In the genomic region with DNA sequence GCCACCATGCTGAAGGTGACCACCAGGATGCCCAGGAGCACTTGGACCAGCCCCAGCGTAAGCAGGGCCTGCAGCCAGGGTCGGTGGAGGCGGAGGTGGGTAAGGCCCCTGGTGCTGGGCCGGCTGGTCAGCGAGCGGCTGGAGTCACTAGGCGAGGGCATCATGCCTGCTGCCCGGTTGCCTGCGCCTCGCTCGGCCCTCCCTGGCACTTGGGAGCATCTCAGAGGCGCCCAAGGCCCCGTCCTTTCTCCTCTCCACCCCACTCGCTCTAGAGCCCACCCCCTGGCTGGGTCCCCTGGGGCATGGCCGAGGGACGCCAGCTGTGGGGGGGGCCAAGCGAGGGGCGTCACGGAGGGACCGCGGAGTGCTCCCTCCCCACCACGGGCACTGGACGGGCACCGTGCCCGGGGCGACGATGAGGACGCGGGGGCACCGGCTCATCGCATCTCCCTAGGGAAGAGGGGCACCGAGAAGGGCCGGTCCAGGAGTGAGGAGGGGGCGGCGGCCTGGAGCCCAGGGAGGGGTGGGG, we compare ENCODE assay signal across 8 cellular contexts. TPM values are rescaled to one million over a fixed set of nuclear protein-coding genes. Genes with fewer than 3 reads are reported as not detected.
DNase-seq lines count a peak whose midpoint lies in the region; ATAC-seq and TF ChIP-seq lines count a peak whose summit lies in the region.

No MANE protein-coding gene starts in this region.

- H3K27me3 Mint-ChIP-seq in MCF 10A (ENCODE audit: insufficient read depth, unreplicated experiment): no peaks in the 10 kb centered on the region

- no peak for TF ChIP-seq RAD21 in liver (IDR thresholded peaks at IDR 0.05)

- H3K4me2 ChIP-seq in BLaER1: peak overlapping the region; percentile 99

- no TSS peak for BruUV-seq in MCF 10A (replicated peaks; lab: Mats Ljungman, UMichigan)

- H3K36me3 Mint-ChIP-seq in MCF 10A (ENCODE audit: insufficient read depth, unreplicated experiment): peaks cover 34% of the 10 kb centered on the region

- no peak for TF ChIP-seq POLR2A in thyroid gland (IDR thresholded peaks at IDR 0.05)

- no peaks in the 10 kb centered on the region for H3K9me3 Mint-ChIP-seq in MCF 10A (ENCODE audit: unreplicated experiment)

- peak overlapping the region; percentile 35 for H3K27ac Mint-ChIP-seq in MCF 10A (ENCODE audit: low read depth, unreplicated experiment)

- H3K9ac ChIP-seq in BLaER1 (peak overlapping the region; percentile 82), HUES48 (ENCODE audit: low read depth, low read length) (no peak overlapping the region), liver (ENCODE audit: low read depth in 1 of 2, low read length in 2 of 2) (no peak overlapping the region)

- H3K27me3 ChIP-seq in BLaER1: no peaks in the 10 kb centered on the region
- H3K27me3 ChIP-seq in HUES48 (ENCODE audit: control insufficient read depth, insufficient read depth, low read length): no peaks in the 10 kb centered on the region
- H3K27me3 ChIP-seq in liver (ENCODE audit: control insufficient read depth in 4 of 4, insufficient read depth in 4 of 4, low read length in 3 of 4): no peaks in the 10 kb centered on the region
- H3K27me3 ChIP-seq in thyroid gland: no peaks in the 10 kb centered on the region

- DNase-seq in MCF 10A (ENCODE audit: unreplicated experiment) (peak; percentile 29), thyroid gland (peak; percentile 23 to 29), NCI-H2081 treated with DMSO at 0.1 percent for 48 hours (lab: John Stamatoyannopoulos, UW) (no peak)

- 13% methylated on average over 35 of the region's 35 CpGs for WGBS in liver
- WGBS in thyroid gland, 2 donors: 0 to 6% methylated on average over 7 to 10 of the region's 35 CpGs

- ATAC-seq in HG03280 (IDR thresholded peaks at IDR 0.05; ENCODE audit: unreplicated experiment) (no peak), HG02885 (IDR thresholded peaks at IDR 0.05; ENCODE audit: poor library complexity, unreplicated experiment) (no peak)

- peaks cover 7% of the 10 kb centered on the region; the same call in 1 of the 2 replicates for H4K20me1 ChIP-seq in BLaER1

- H3K4me1 Mint-ChIP-seq in MCF 10A (ENCODE audit: insufficient read depth, unreplicated experiment): peaks cover 28% of the 10 kb centered on the region

- POLR2A ChIA-PET in MCF 10A (lab: Yijun Ruan, JAX): interaction anchor here (0.6 to 3.9 kb wide), 11 partner anchors 10 to 397 kb away, joined by 3 to 20 read pairs (median 3); a partner anchor contains a TSS

- TF ChIP-seq CTCF in MCF 10A (IDR thresholded peaks at IDR 0.05; ENCODE audit: unreplicated experiment): no peak
- TF ChIP-seq CTCF in liver (IDR thresholded peaks at IDR 0.05; ENCODE audit: low read depth, low read length, missing input control): no peak
- no peak for TF ChIP-seq CTCF in thyroid gland (IDR thresholded peaks at IDR 0.05)

- H3K4me3 ChIP-seq in BLaER1: peak overlapping the region; percentile 77
- peak overlapping the region; percentile 79 for H3K4me3 ChIP-seq in HUES48 (ENCODE audit: low read depth, low read length)
- peak overlapping the region; percentile 64 to 84 (median 65) for H3K4me3 ChIP-seq in liver (ENCODE audit: low read depth in 1 of 3, low read length in 3 of 3)
- peak overlapping the region; percentile 63 to 93 (median 78) for H3K4me3 ChIP-seq in thyroid gland (replicated peaks in 1 of 3)

- no peaks in the 10 kb centered on the region for H3K9me3 ChIP-seq in BLaER1
- no peaks in the 10 kb centered on the region for H3K9me3 ChIP-seq in HUES48 (ENCODE audit: control insufficient read depth, insufficient read depth, low read length)
- H3K9me3 ChIP-seq in liver (ENCODE audit: control insufficient read depth in 4 of 4, low read length in 3 of 4): no peaks in the 10 kb centered on the region
- H3K9me3 ChIP-seq in thyroid gland: no peaks in the 10 kb centered on the region

- CTCF ChIA-PET in MCF 10A (lab: Yijun Ruan, JAX): interaction anchor here (0.6 to 10.0 kb wide), 4 partner anchors 13 to 532 kb away, joined by 3 to 238 read pairs (median 4); a partner anchor contains a TSS

- H3K27ac ChIP-seq in BLaER1: peak overlapping the region; percentile 83
- H3K27ac ChIP-seq in HUES48 (ENCODE audit: low read depth, low read length): no peak overlapping the region
- peak overlapping the region; percentile 82 for H3K27ac ChIP-seq in liver (ENCODE audit: low read depth in 1 of 2, low read length in 2 of 2)
- H3K27ac ChIP-seq in thyroid gland: peak overlapping the region; percentile 89 to 98 (median 95)

- H3K4me3 Mint-ChIP-seq in MCF 10A (ENCODE audit: unreplicated experiment): peak overlapping the region; percentile 84

- H3K4me1 ChIP-seq in BLaER1: peaks cover 58% of the 10 kb centered on the region
- peaks cover 13% of the 10 kb centered on the region; the same call in 1 of the 2 replicates for H3K4me1 ChIP-seq in HUES48 (ENCODE audit: control insufficient read depth, insufficient read depth, low read length)
- peaks cover 2 to 36% (median 23%) of the 10 kb centered on the region in 4 donors for H3K4me1 ChIP-seq in liver (ENCODE audit: control insufficient read depth in 4 of 4, insufficient read depth in 4 of 4, low read length in 3 of 4)
- H3K4me1 ChIP-seq in thyroid gland: peaks cover 14 to 29% of the 10 kb centered on the region in 2 donors

- peaks cover 38% of the 10 kb centered on the region for H3K36me3 ChIP-seq in BLaER1
- H3K36me3 ChIP-seq in HUES48 (ENCODE audit: control insufficient read depth, insufficient read depth, low read length): peaks cover 18% of the 10 kb centered on the region
- H3K36me3 ChIP-seq in liver (ENCODE audit: control insufficient read depth in 4 of 4, insufficient read depth in 3 of 4, low read depth in 1 of 4, low read length in 3 of 4): peaks cover 0 to 10% (median 2%) of the 10 kb centered on the region in 4 donors
- peaks cover 0 to 4% of the 10 kb centered on the region in 2 donors for H3K36me3 ChIP-seq in thyroid gland

- intact Hi-C loops in MCF 10A (cut with micrococcal nuclease) (no loop called here), thyroid gland (cut with DNase I) (loop anchor here (5.0 kb wide), 2 partner anchors 68 to 338 kb away; a partner anchor contains a TSS)

TF ChIP-seq in liver, 16 proteins besides CTCF, POLR2A, EP300 and RAD21:
- TF ChIP-seq GABPA (IDR thresholded peaks at IDR 0.05 in 1 of 2, conservative IDR thresholded peaks at IDR 0.05 in 1 of 2) (no peak), RXRA (IDR thresholded peaks at IDR 0.05) (no peak), NR2F2 (IDR thresholded peaks at IDR 0.05) (no peak), HNF4A (conservative IDR thresholded peaks at IDR 0.05) (no peak), TAF1 (conservative IDR thresholded peaks at IDR 0.05) (no peak), FOXA1 (IDR thresholded peaks at IDR 0.05) (no peak)
- TF ChIP-seq, protein P1, sequence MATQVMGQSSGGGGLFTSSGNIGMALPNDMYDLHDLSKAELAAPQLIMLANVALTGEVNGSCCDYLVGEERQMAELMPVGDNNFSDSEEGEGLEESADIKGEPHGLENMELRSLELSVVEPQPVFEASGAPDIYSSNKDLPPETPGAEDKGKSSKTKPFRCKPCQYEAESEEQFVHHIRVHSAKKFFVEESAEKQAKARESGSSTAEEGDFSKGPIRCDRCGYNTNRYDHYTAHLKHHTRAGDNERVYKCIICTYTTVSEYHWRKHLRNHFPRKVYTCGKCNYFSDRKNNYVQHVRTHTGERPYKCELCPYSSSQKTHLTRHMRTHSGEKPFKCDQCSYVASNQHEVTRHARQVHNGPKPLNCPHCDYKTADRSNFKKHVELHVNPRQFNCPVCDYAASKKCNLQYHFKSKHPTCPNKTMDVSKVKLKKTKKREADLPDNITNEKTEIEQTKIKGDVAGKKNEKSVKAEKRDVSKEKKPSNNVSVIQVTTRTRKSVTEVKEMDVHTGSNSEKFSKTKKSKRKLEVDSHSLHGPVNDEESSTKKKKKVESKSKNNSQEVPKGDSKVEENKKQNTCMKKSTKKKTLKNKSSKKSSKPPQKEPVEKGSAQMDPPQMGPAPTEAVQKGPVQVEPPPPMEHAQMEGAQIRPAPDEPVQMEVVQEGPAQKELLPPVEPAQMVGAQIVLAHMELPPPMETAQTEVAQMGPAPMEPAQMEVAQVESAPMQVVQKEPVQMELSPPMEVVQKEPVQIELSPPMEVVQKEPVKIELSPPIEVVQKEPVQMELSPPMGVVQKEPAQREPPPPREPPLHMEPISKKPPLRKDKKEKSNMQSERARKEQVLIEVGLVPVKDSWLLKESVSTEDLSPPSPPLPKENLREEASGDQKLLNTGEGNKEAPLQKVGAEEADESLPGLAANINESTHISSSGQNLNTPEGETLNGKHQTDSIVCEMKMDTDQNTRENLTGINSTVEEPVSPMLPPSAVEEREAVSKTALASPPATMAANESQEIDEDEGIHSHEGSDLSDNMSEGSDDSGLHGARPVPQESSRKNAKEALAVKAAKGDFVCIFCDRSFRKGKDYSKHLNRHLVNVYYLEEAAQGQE (IDR thresholded peaks at IDR 0.05): no peak
- TF ChIP-seq, protein P2, sequence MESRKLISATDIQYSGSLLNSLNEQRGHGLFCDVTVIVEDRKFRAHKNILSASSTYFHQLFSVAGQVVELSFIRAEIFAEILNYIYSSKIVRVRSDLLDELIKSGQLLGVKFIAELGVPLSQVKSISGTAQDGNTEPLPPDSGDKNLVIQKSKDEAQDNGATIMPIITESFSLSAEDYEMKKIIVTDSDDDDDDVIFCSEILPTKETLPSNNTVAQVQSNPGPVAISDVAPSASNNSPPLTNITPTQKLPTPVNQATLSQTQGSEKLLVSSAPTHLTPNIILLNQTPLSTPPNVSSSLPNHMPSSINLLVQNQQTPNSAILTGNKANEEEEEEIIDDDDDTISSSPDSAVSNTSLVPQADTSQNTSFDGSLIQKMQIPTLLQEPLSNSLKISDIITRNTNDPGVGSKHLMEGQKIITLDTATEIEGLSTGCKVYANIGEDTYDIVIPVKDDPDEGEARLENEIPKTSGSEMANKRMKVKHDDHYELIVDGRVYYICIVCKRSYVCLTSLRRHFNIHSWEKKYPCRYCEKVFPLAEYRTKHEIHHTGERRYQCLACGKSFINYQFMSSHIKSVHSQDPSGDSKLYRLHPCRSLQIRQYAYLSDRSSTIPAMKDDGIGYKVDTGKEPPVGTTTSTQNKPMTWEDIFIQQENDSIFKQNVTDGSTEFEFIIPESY (IDR thresholded peaks at IDR 0.05): no peak

RNA-seq across cellular contexts. Expression of a gene that starts 0.5 kb away (rescaled TPM):
- 32.3 and 37.1 TPM in 2 replicates for total RNA-seq in MCF 10A (2022)
- 1 to 10 TPM; 3.3 to 3.8 TPM for total RNA-seq in liver
- polyA plus RNA-seq in liver: 1 to 10 TPM; 2.8 to 7.9 TPM
- 10 to 100 TPM in 1 of 4 donors, 1 to 10 TPM in 3; 5.6 to 12.0 (median 7.8) TPM for total RNA-seq in thyroid gland

RNA-seq across cellular contexts. Expression of a gene that starts 7.4 kb away (rescaled TPM):
- total RNA-seq in MCF 10A (2022) (80.6 and 88.1 TPM in 2 replicates), liver (10 to 100 TPM; 14.9 to 22.7 TPM), thyroid gland (10 to 100 TPM; 51.9 to 73.5 (median 62.7) TPM)
- polyA plus RNA-seq in liver: 10 to 100 TPM; 40.7 to 47.0 TPM

RNA-seq across cellular contexts. Expression of a gene that starts 18.5 kb away (rescaled TPM):
- 78.6 and 82.3 TPM in 2 replicates for total RNA-seq in MCF 10A (2022)
- total RNA-seq in liver: 10 to 100 TPM; 16.5 to 28.2 TPM
- polyA plus RNA-seq in liver: 10 to 100 TPM in 1 of 2 donors, 1 to 10 TPM in 1; 8.3 to 13.2 TPM
- total RNA-seq in thyroid gland: 10 to 100 TPM; 40.0 to 61.6 (median 56.2) TPM

RNA-seq across cellular contexts. Expression of a gene that starts 22.5 kb away (rescaled TPM):
- 2.5 and 4.3 TPM in 2 replicates for total RNA-seq in MCF 10A (2022)
- 1 to 10 TPM in 1 of 2 donors, under 1 TPM in 1; 0.84 to 1.5 TPM for total RNA-seq in liver
- polyA plus RNA-seq in liver: 1 to 10 TPM in 1 of 2 donors, under 1 TPM in 1; 0.33 to 1.0 TPM
- total RNA-seq in thyroid gland: 1 to 10 TPM; 1.5 to 2.9 (median 2.2) TPM

RNA-seq across cellular contexts. Expression of a gene that starts 46.3 kb away (rescaled TPM):
- 64.6 and 67.4 TPM in 2 replicates for total RNA-seq in MCF 10A (2022)
- 10 to 100 TPM; 19.6 to 26.4 TPM for total RNA-seq in liver
- 10 to 100 TPM; 30.5 to 38.4 TPM for polyA plus RNA-seq in liver
- total RNA-seq in thyroid gland: 10 to 100 TPM; 37.9 to 75.5 (median 52.1) TPM
